Comparison of ENCODE assay signal across 6 cellular contexts in the genomic region with DNA sequence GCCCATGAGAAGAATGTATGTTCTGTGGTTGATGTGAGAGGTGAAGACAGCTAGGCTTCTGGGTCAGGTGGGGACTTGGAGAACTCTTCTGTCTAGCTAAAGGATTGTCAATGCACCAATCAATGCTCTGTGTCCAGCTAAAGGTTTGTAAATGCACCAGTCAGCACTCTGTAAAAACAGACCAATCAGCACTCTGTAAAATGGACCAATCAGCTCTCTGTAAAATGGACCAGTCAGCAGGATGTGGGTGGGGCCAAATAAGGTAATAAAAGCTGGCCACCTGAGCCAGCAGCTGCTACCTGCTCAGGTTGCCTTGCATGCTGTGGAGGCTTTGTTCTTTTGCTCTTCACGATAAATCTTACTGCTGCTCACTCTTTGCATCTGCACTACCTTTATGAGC. TPM values are rescaled to one million over a fixed set of nuclear protein-coding genes. Genes with fewer than 3 reads are reported as not detected.
"Had no signal": no experiment of that assay in that cellular context is flagged by ENCODE, and none has a peak within 500 bp of the region (broad histone marks: within the 10 kb centered on the region; RNA-seq: fewer than 3 reads in every experiment).

No MANE protein-coding gene starts in this region.

RNA-seq across cellular contexts. Expression of a gene that starts 15.0 kb away (rescaled TPM):
- total RNA-seq: GM23338, H1, H4, H7, H9, HFFc6 had no signal
- polyA plus RNA-seq: GM23338, H1 had no signal
